Comparison of ENCODE assay signal across 1 cellular context in the genomic region with DNA sequence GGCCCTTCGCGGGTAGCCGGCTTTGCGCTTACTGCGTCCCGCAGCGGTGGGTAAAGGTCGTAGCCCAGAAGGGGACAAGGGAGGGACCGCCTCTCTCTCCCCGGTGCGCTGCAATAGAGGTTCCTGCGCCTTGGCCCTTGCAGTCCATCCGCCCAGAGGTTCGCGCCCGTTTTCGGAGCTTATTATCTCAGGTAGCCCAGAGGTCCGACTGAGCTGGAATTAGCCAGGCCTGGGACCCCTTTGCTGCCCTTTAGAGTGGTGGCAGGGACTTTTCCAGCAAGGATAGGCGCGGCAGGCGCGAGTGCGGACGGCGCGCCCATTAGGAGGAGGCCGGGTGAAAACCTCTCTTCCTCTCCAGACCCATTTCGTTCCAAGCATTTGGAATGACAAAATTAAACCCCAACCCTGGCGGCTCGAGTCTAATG.
TF ChIP-seq lines count a peak whose summit lies in the region.

No MANE protein-coding gene starts in this region.

TF ChIP-seq in WTC11, 78 proteins besides CTCF, POLR2A, EP300 and RAD21:
- TF ChIP-seq, protein P1, sequence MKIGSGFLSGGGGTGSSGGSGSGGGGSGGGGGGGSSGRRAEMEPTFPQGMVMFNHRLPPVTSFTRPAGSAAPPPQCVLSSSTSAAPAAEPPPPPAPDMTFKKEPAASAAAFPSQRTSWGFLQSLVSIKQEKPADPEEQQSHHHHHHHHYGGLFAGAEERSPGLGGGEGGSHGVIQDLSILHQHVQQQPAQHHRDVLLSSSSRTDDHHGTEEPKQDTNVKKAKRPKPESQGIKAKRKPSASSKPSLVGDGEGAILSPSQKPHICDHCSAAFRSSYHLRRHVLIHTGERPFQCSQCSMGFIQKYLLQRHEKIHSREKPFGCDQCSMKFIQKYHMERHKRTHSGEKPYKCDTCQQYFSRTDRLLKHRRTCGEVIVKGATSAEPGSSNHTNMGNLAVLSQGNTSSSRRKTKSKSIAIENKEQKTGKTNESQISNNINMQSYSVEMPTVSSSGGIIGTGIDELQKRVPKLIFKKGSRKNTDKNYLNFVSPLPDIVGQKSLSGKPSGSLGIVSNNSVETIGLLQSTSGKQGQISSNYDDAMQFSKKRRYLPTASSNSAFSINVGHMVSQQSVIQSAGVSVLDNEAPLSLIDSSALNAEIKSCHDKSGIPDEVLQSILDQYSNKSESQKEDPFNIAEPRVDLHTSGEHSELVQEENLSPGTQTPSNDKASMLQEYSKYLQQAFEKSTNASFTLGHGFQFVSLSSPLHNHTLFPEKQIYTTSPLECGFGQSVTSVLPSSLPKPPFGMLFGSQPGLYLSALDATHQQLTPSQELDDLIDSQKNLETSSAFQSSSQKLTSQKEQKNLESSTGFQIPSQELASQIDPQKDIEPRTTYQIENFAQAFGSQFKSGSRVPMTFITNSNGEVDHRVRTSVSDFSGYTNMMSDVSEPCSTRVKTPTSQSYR (CRISPR knock-in tag; IDR thresholded peaks at IDR 0.05), result no peak
- TF ChIP-seq JAZF1 (CRISPR knock-in tag; IDR thresholded peaks at IDR 0.05) (no peak), EMX1 (CRISPR knock-in tag; IDR thresholded peaks at IDR 0.05) (no peak), ZNF416 (CRISPR knock-in tag; IDR thresholded peaks at IDR 0.05) (no peak), ZNF396 (CRISPR knock-in tag; IDR thresholded peaks at IDR 0.05; ENCODE audit: borderline replicate concordance) (no peak), GABPB1 (CRISPR knock-in tag; IDR thresholded peaks at IDR 0.05) (no peak), ESRRA (CRISPR knock-in tag; IDR thresholded peaks at IDR 0.05; ENCODE audit: borderline replicate concordance) (no peak), CBFB (CRISPR knock-in tag; IDR thresholded peaks at IDR 0.05; ENCODE audit: low read depth) (no peak), ZNF232 (CRISPR knock-in tag; IDR thresholded peaks at IDR 0.05) (no peak), TEAD4 (CRISPR knock-in tag; IDR thresholded peaks at IDR 0.05) (no peak), NR1H2 (CRISPR knock-in tag; IDR thresholded peaks at IDR 0.05) (no peak), GTF2I (CRISPR knock-in tag; conservative IDR thresholded peaks at IDR 0.05) (no peak), OVOL2 (CRISPR knock-in tag; IDR thresholded peaks at IDR 0.05; ENCODE audit: borderline replicate concordance) (no peak), FOXJ3 (CRISPR knock-in tag; IDR thresholded peaks at IDR 0.05; ENCODE audit: borderline replicate concordance) (no peak)
- TF ChIP-seq, protein P2, sequence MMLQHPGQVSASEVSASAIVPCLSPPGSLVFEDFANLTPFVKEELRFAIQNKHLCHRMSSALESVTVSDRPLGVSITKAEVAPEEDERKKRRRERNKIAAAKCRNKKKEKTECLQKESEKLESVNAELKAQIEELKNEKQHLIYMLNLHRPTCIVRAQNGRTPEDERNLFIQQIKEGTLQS (CRISPR knock-in tag; conservative IDR thresholded peaks at IDR 0.05), result no peak
- TF ChIP-seq, protein P3, sequence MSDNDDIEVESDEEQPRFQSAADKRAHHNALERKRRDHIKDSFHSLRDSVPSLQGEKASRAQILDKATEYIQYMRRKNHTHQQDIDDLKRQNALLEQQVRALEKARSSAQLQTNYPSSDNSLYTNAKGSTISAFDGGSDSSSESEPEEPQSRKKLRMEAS (CRISPR knock-in tag; IDR thresholded peaks at IDR 0.05), result no peak
- TF ChIP-seq, protein P4, sequence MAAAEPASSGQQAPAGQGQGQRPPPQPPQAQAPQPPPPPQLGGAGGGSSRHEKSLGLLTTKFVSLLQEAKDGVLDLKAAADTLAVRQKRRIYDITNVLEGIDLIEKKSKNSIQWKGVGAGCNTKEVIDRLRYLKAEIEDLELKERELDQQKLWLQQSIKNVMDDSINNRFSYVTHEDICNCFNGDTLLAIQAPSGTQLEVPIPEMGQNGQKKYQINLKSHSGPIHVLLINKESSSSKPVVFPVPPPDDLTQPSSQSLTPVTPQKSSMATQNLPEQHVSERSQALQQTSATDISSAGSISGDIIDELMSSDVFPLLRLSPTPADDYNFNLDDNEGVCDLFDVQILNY (CRISPR knock-in tag; IDR thresholded peaks at IDR 0.05), result no peak
- TF ChIP-seq, protein P5, sequence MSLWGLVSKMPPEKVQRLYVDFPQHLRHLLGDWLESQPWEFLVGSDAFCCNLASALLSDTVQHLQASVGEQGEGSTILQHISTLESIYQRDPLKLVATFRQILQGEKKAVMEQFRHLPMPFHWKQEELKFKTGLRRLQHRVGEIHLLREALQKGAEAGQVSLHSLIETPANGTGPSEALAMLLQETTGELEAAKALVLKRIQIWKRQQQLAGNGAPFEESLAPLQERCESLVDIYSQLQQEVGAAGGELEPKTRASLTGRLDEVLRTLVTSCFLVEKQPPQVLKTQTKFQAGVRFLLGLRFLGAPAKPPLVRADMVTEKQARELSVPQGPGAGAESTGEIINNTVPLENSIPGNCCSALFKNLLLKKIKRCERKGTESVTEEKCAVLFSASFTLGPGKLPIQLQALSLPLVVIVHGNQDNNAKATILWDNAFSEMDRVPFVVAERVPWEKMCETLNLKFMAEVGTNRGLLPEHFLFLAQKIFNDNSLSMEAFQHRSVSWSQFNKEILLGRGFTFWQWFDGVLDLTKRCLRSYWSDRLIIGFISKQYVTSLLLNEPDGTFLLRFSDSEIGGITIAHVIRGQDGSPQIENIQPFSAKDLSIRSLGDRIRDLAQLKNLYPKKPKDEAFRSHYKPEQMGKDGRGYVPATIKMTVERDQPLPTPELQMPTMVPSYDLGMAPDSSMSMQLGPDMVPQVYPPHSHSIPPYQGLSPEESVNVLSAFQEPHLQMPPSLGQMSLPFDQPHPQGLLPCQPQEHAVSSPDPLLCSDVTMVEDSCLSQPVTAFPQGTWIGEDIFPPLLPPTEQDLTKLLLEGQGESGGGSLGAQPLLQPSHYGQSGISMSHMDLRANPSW (CRISPR knock-in tag; conservative IDR thresholded peaks at IDR 0.05; ENCODE audit: low read depth), result no peak
TF ChIP-seq in WTC11: peak in this region for 0.
